In the genomic region with DNA sequence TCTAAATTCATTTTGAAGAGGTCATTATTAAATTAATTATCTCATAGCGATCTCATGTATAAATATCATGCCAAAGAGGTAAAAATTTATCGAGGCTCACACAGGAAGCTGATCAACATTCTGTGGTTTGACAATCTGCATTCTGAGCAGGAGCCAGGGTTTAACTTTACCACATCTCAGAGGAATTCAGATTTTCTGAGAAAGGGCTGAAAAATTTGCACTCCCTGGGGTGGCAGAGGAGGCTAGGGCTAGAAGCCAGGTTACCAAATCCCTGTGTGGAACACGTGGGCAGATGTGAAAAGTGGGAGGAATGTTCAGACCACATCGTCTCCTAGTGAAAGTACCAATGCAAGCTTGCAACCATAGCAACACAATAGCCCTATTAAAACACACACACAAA, we compare ENCODE assay signal across 10 cellular contexts.
DNase-seq lines count a peak whose midpoint lies in the region; TF ChIP-seq lines count a peak whose summit lies in the region.
"Had no signal": no experiment of that assay in that cellular context is flagged by ENCODE, and none has a peak within 500 bp of the region (broad histone marks: within the 10 kb centered on the region; RNA-seq: fewer than 3 reads in every experiment).

No MANE protein-coding gene starts in this region.

- no peak overlapping the region for H3K4me3 ChIP-seq in stomach
- H3K4me3 ChIP-seq: right lobe of liver had no signal

- CTCF ChIA-PET in activated CD4-positive, alpha-beta memory T cell treated with anti-CD3 and anti-CD28 coated beads, Interleukin-2, amount 10 ng/mL, durations not matched to agents 7 days and 5 days (lab: Charles Lee), result interaction anchor here (0.9 to 1.7 kb wide), 7 partner anchors 8 to 94 kb away, joined by 3 to 7 read pairs (median 4); no protein-coding TSS in a partner anchor
- CTCF ChIA-PET in HEK293T (lab: Yijun Ruan, JAX), result interaction anchor here (1.2 kb wide), 1 partner anchor 11 kb away, joined by 3 read pairs; no protein-coding TSS in a partner anchor

- 40 to 61% (median 49%) methylated on average over 4 of the region's 4 CpGs for WGBS in stomach, 5 donors

- intact Hi-C loops in stomach (cut with DNase I; ENCODE audit: low total_unique reads), result no loop called here

- H3K27ac Mint-ChIP-seq in activated CD4-positive, alpha-beta memory T cell treated with anti-CD3 and anti-CD28 coated beads, Interleukin-2, amount 10 ng/mL, durations not matched to agents 7 days and 5 days, result peak overlapping the region; percentile 38

- H3K36me3 ChIP-seq in stomach, result no peaks in the 10 kb centered on the region
- H3K36me3 ChIP-seq: right lobe of liver had no signal

- TF ChIP-seq CTCF in stomach (IDR thresholded peaks at IDR 0.05), result no peak

- H3K9me3 ChIP-seq in stomach, result peaks cover 0 to 21% (median 6%) of the 10 kb centered on the region in 4 donors
- H3K9me3 ChIP-seq: right lobe of liver had no signal

- H3K27me3 Mint-ChIP-seq in activated CD4-positive, alpha-beta memory T cell treated with anti-CD3 and anti-CD28 coated beads, Interleukin-2, amount 10 ng/mL, durations not matched to agents 7 days and 5 days, result no peaks in the 10 kb centered on the region

- no peaks in the 10 kb centered on the region for H3K4me1 ChIP-seq in stomach
- H3K4me1 ChIP-seq: right lobe of liver had no signal

- H3K27ac ChIP-seq in stomach, result no peak overlapping the region
- H3K27ac ChIP-seq: right lobe of liver had no signal

- peaks cover 68% of the 10 kb centered on the region for H3K4me1 Mint-ChIP-seq in activated CD4-positive, alpha-beta memory T cell treated with anti-CD3 and anti-CD28 coated beads, Interleukin-2, amount 10 ng/mL, durations not matched to agents 7 days and 5 days

- no peak overlapping the region for H3K4me3 Mint-ChIP-seq in activated CD4-positive, alpha-beta memory T cell treated with anti-CD3 and anti-CD28 coated beads, Interleukin-2, amount 10 ng/mL, durations not matched to agents 7 days and 5 days

- H3K9me3 Mint-ChIP-seq in activated CD4-positive, alpha-beta memory T cell treated with anti-CD3 and anti-CD28 coated beads, Interleukin-2, amount 10 ng/mL, durations not matched to agents 7 days and 5 days, result peaks cover 20% of the 10 kb centered on the region

- peak; percentile 56 for DNase-seq in GOT3 (lab: John Stamatoyannopoulos, UW)
- DNase-seq in activated CD4-positive, alpha-beta memory T cell treated with anti-CD3 and anti-CD28 coated beads, Interleukin-2, amount 10 ng/mL, durations not matched to agents 7 days and 5 days, result peak; percentile 38
- DNase-seq in fibroblast of the conjunctiva (ENCODE audit: low read depth), result peak; percentile 96
- peak; percentile 61 for DNase-seq in stimulated activated CD4-positive, alpha-beta T cell treated with anti-CD3 and anti-CD28 coated beads, Interleukin-4, amount 100 ng/mL, for 24 hours
- DNase-seq in NCI-H1436 (lab: John Stamatoyannopoulos, UW), result no peak
- no peak for DNase-seq in HEK293T (ENCODE audit: extremely low spot score)
- DNase-seq in NOMO-1 treated with dmso at 0.1 percent for 144 hours (lab: John Stamatoyannopoulos, UW; ENCODE audit: unreplicated experiment), result no peak
- DNase-seq in stomach, result no peak
- DNase-seq: NCI-H524, right lobe of liver had no signal

- POLR2A ChIA-PET in activated CD4-positive, alpha-beta memory T cell treated with anti-CD3 and anti-CD28 coated beads, Interleukin-2, amount 10 ng/mL, durations not matched to agents 7 days and 5 days (lab: Charles Lee), result interaction anchor here (0.8 to 3.4 kb wide), 21 partner anchors 8 to 565 kb away, joined by 3 to 22 read pairs (median 5); partner anchors contain the start of genes CD28 and CYP20A1
- POLR2A ChIA-PET in HEK293T (lab: Yijun Ruan, JAX), result no interaction called here

- TF ChIP-seq EP300 in stomach (IDR thresholded peaks at IDR 0.05), result no peak

- TF ChIP-seq POLR2A in stomach (IDR thresholded peaks at IDR 0.05), result no peak

- no peaks in the 10 kb centered on the region for H3K27me3 ChIP-seq in stomach
- H3K27me3 ChIP-seq: right lobe of liver had no signal

- H3K36me3 Mint-ChIP-seq in activated CD4-positive, alpha-beta memory T cell treated with anti-CD3 and anti-CD28 coated beads, Interleukin-2, amount 10 ng/mL, durations not matched to agents 7 days and 5 days (ENCODE audit: low read depth), result peaks cover 25% of the 10 kb centered on the region

TF ChIP-seq in HEK293T, 16 proteins besides CTCF, POLR2A, EP300 and RAD21:
- no peak for TF ChIP-seq TARDBP (IDR thresholded peaks at IDR 0.05)
- no peak for TF ChIP-seq ZNF384 (IDR thresholded peaks at IDR 0.05)
- no peak for TF ChIP-seq LEF1 (IDR thresholded peaks at IDR 0.05; ENCODE audit: borderline replicate concordance)
- TF ChIP-seq SUZ12 (IDR thresholded peaks at IDR 0.05), result no peak
- TF ChIP-seq CTBP1 (IDR thresholded peaks at IDR 0.05; ENCODE audit: borderline replicate concordance), result no peak
- TF ChIP-seq SP1 (IDR thresholded peaks at IDR 0.05), result no peak
- TF ChIP-seq ARNT (IDR thresholded peaks at IDR 0.05), result no peak
- no peak for TF ChIP-seq L3MBTL2 (conservative IDR thresholded peaks at IDR 0.05)
- TF ChIP-seq NFRKB (IDR thresholded peaks at IDR 0.05), result no peak
- TF ChIP-seq BHLHE40 (IDR thresholded peaks at IDR 0.05; ENCODE audit: borderline replicate concordance), result no peak
- no peak for TF ChIP-seq FOXM1 (IDR thresholded peaks at IDR 0.05; ENCODE audit: borderline replicate concordance)
- no peak for TF ChIP-seq FOXK2 (IDR thresholded peaks at IDR 0.05)
- TF ChIP-seq FOXA1 (IDR thresholded peaks at IDR 0.05), result no peak
- TF ChIP-seq, protein P1, sequence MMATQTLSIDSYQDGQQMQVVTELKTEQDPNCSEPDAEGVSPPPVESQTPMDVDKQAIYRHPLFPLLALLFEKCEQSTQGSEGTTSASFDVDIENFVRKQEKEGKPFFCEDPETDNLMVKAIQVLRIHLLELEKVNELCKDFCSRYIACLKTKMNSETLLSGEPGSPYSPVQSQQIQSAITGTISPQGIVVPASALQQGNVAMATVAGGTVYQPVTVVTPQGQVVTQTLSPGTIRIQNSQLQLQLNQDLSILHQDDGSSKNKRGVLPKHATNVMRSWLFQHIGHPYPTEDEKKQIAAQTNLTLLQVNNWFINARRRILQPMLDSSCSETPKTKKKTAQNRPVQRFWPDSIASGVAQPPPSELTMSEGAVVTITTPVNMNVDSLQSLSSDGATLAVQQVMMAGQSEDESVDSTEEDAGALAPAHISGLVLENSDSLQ (IDR thresholded peaks at IDR 0.05), result no peak
- no peak for TF ChIP-seq ELF4 (IDR thresholded peaks at IDR 0.05)
- TF ChIP-seq HDGF (IDR thresholded peaks at IDR 0.05; ENCODE audit: borderline replicate concordance), result no peak

Comparison
In these comparisons a context has a peak if more than half of its experiments do, and no peak if none do; other contexts are left out.
1. DNase-seq: peak in GOT3 (single experiment), activated CD4-positive, alpha-beta memory T cell treated with anti-CD3 and anti-CD28 coated beads, Interleukin-2, amount 10 ng/mL, durations not matched to agents 7 days and 5 days (single experiment), fibroblast of the conjunctiva (single experiment) and stimulated activated CD4-positive, alpha-beta T cell treated with anti-CD3 and anti-CD28 coated beads, Interleukin-4, amount 100 ng/mL, for 24 hours (single experiment); none in NCI-H1436 (single experiment), HEK293T (single experiment), NOMO-1 treated with dmso at 0.1 percent for 144 hours (single experiment) and stomach (single experiment).